Comparison of ENCODE assay signal across 9 cellular contexts in the genomic region with DNA sequence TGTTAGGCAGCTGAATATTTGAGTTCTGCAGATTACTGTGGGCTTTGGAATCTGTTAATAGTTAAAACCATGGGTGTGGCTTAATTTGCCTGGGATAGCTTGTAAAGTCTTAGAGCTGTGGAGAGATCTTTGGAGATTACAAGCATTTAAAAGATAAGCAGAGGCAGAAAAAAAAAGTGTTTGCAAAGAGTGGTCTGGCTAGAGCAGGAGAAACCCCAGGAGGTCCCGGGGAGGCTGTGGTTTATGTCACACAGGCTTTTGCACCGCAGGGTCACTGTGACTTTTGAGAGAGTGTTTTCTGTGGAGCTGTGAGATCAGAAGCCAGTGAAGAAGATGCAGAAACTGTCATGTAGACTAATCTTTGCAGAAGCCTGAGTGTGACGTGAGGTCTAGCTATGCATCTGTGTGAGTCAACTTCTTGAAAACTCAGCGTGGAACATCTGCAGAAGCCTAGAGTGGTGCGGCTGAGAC. TPM values are rescaled to one million over a fixed set of nuclear protein-coding genes. Genes with fewer than 3 reads are reported as not detected.
DNase-seq lines count a peak whose midpoint lies in the region; ATAC-seq and TF ChIP-seq lines count a peak whose summit lies in the region.
"Had no signal": no experiment of that assay in that cellular context is flagged by ENCODE, and none has a peak within 500 bp of the region (broad histone marks: within the 10 kb centered on the region; RNA-seq: fewer than 3 reads in every experiment).

No MANE protein-coding gene starts in this region.

- H3K27ac ChIP-seq in osteoblast (ENCODE audit: low read depth, low read length) = no peak overlapping the region

- H4K20me1 ChIP-seq in osteoblast (ENCODE audit: insufficient read depth, low read length) = no peaks in the 10 kb centered on the region

- H3K4me3 Mint-ChIP-seq in activated T-cell treated with anti-CD3 and anti-CD28 coated beads, Interleukin-2, amount 50 U/mL, for 4 hours = no peak overlapping the region
- H3K4me3 Mint-ChIP-seq in natural killer cell = peak overlapping the region; percentile 81

- POLR2A ChIA-PET in BJ (lab: Charles Lee) = interaction anchor here (0.6 kb wide), 1 partner anchor 77 kb away, joined by 8 read pairs; no protein-coding TSS in a partner anchor

- no peak overlapping the region for H3K4me3 ChIP-seq in BJ (ENCODE audit: low read depth, low read length)
- H3K4me3 ChIP-seq in osteoblast (ENCODE audit: insufficient read depth, low read length) = no peak overlapping the region

- H3K27me3 Mint-ChIP-seq in activated T-cell treated with anti-CD3 and anti-CD28 coated beads, Interleukin-2, amount 50 U/mL, for 4 hours (ENCODE audit: low read depth) = no peaks in the 10 kb centered on the region
- peaks cover 0 to 3% of the 10 kb centered on the region in 2 donors for H3K27me3 Mint-ChIP-seq in natural killer cell (ENCODE audit: low read depth in 2 of 2)

- no peaks in the 10 kb centered on the region for H3K9me3 Mint-ChIP-seq in activated T-cell treated with anti-CD3 and anti-CD28 coated beads, Interleukin-2, amount 50 U/mL, for 4 hours
- no peaks in the 10 kb centered on the region for H3K9me3 Mint-ChIP-seq in natural killer cell

- no peaks in the 10 kb centered on the region for H3K79me2 ChIP-seq in osteoblast (ENCODE audit: insufficient read depth, low read length)

- intact Hi-C loops in natural killer cell (cut with micrococcal nuclease) = loop anchor here (1.0 to 5.0 kb wide), 4 partner anchors 29 to 377 kb away; no protein-coding TSS in a partner anchor

- no peak overlapping the region for H2AFZ ChIP-seq in osteoblast (ENCODE audit: low read length)

- no peaks in the 10 kb centered on the region for H3K36me3 Mint-ChIP-seq in activated T-cell treated with anti-CD3 and anti-CD28 coated beads, Interleukin-2, amount 50 U/mL, for 4 hours (ENCODE audit: insufficient read depth)
- H3K36me3 Mint-ChIP-seq in natural killer cell = no peaks in the 10 kb centered on the region

- no peaks in the 10 kb centered on the region for H3K9me3 ChIP-seq in osteoblast (ENCODE audit: low read depth, low read length)

- H3K27me3 ChIP-seq in BJ (ENCODE audit: control insufficient read depth, insufficient read depth, low read length) (no peaks in the 10 kb centered on the region), osteoblast (ENCODE audit: insufficient read depth, low read length) (no peaks in the 10 kb centered on the region)

- DNase-seq in BJ (ENCODE audit: low read depth) (peak; percentile 38), natural killer cell (peak; percentile 63), germinal center (ENCODE audit: low spot score) (no peak), osteoblast (ENCODE audit: insufficient read length, low spot score, missing footprints) (no peak), RPMI8226 (no peak), DMS79 treated with DMSO at 0.1 percent for 48 hours (lab: John Stamatoyannopoulos, UW) (no peak)
- DNase-seq in activated T-cell treated with anti-CD3 and anti-CD28 coated beads, Interleukin-2, amount 50 U/mL, for 4 hours = peak; percentile 13
- DNase-seq: activated CD4-positive, CD25-positive, alpha-beta regulatory T cell treated with anti-CD3 and anti-CD28 coated beads, Interleukin-2, amount 50 U/mL, for 72 hours had no signal

- H3K4me2 ChIP-seq in osteoblast (ENCODE audit: insufficient read depth, low read length) = no peak overlapping the region

- peak; percentile 38 for ATAC-seq in HG02678 (IDR thresholded peaks at IDR 0.05; ENCODE audit: unreplicated experiment)
- ATAC-seq in activated T-cell treated with anti-CD3 and anti-CD28 coated beads, Interleukin-2, amount 50 U/mL, for 4 hours = peak; percentile 63 to 67
- peak; percentile 73 to 81 (median 78) for ATAC-seq in natural killer cell

- H3K4me1 ChIP-seq in osteoblast (ENCODE audit: insufficient read depth, low read length) = peaks cover 35% of the 10 kb centered on the region

- peak overlapping the region; percentile 89 to 94 for H3K27ac Mint-ChIP-seq in natural killer cell

- peaks cover 86% of the 10 kb centered on the region for H3K4me1 Mint-ChIP-seq in activated T-cell treated with anti-CD3 and anti-CD28 coated beads, Interleukin-2, amount 50 U/mL, for 4 hours (ENCODE audit: low read depth)
- peaks cover 93 to 97% of the 10 kb centered on the region in 2 donors for H3K4me1 Mint-ChIP-seq in natural killer cell

- CTCF ChIA-PET in BJ (lab: Yijun Ruan, JAX) = interaction anchor here (0.7 to 1.8 kb wide), 7 partner anchors 8 to 194 kb away, joined by 3 to 5 read pairs (median 3); no protein-coding TSS in a partner anchor

- no peaks in the 10 kb centered on the region for H3K36me3 ChIP-seq in BJ (ENCODE audit: control insufficient read depth, insufficient read depth, low read length)
- no peaks in the 10 kb centered on the region for H3K36me3 ChIP-seq in osteoblast (ENCODE audit: insufficient read depth, low read length)

- no peak for TF ChIP-seq CTCF in BJ (IDR thresholded peaks at IDR 0.05; ENCODE audit: insufficient read depth, low read depth, low read length)
- TF ChIP-seq CTCF in natural killer cell (IDR thresholded peaks at IDR 0.05) = no peak
- no peak for TF ChIP-seq CTCF in osteoblast (IDR thresholded peaks at IDR 0.05; ENCODE audit: extremely low read depth, low read depth, low read length)

RNA-seq across cellular contexts. Expression of a gene that starts 49.0 kb away (rescaled TPM):
- polyA plus RNA-seq in BJ (2011; rRNA removed) = 2.6 and 2.9 TPM in 2 replicates
- 4.7 and 5.9 TPM in 2 replicates for polyA minus RNA-seq in BJ (2011; rRNA and poly(A)+ RNA removed)
- 1 to 10 TPM; 6.2 to 9.2 (median 7.6) TPM for total RNA-seq in activated T-cell treated with anti-CD3 and anti-CD28 coated beads, Interleukin-2, amount 50 U/mL, for 4 hours
- 10 to 100 TPM; 36.0 to 46.6 (median 41.2) TPM for total RNA-seq in natural killer cell
- 22.8 and 23.0 TPM in 2 replicates for total RNA-seq in osteoblast

Comparison
In these comparisons a context has a peak if more than half of its experiments do, and no peak if none do; other contexts are left out.
1. DNase-seq: peak in BJ (single experiment), activated T-cell treated with anti-CD3 and anti-CD28 coated beads, Interleukin-2, amount 50 U/mL, for 4 hours (single experiment) and natural killer cell (single experiment); none in germinal center (single experiment), osteoblast (single experiment), RPMI8226 (single experiment) and DMS79 treated with DMSO at 0.1 percent for 48 hours (single experiment).
2. Peak in every context shown above with its lines, with median percentiles within 50 percentile points of each other: ATAC-seq.